Comparison of ENCODE assay signal across 9 cellular contexts in genomic region chr7:64574481-64575159, GRCh38. TPM values are rescaled to one million over a fixed set of nuclear protein-coding genes. Genes with fewer than 3 reads are reported as not detected.
A peak's percentile ranks its signal among the peaks of the same experiment; 100 is the strongest.
DNase-seq lines count a peak whose midpoint lies in the region; ATAC-seq and TF ChIP-seq lines count a peak whose summit lies in the region.
"Had no signal": no experiment of that assay in that cellular context is flagged by ENCODE, and none has a peak within 500 bp of the region (broad histone marks: within the 10 kb centered on the region; RNA-seq: fewer than 3 reads in every experiment).

No MANE protein-coding gene starts in this region.

- WGBS in right lobe of liver (ENCODE audit: insufficient coverage, low coverage, low lambda C conversion rate, missing lambda C conversion rate), result 20% methylated on average over 7 of the region's 26 CpGs
- WGBS in transverse colon (ENCODE audit: low coverage in 1 of 2), 2 donors, result 29 to 76% methylated on average over 4 to 26 of the region's 26 CpGs

- no peaks in the 10 kb centered on the region for H3K9me3 ChIP-seq in colonic mucosa
- H3K9me3 ChIP-seq in right lobe of liver, result no peaks in the 10 kb centered on the region
- no peaks in the 10 kb centered on the region for H3K9me3 ChIP-seq in transverse colon
- no peaks in the 10 kb centered on the region for H3K9me3 ChIP-seq in CD8-positive, alpha-beta T cell (ENCODE audit: low read length)

- CTCF ChIA-PET in CD8-positive, alpha-beta T cell (lab: Charles Lee), result interaction anchor here (1.0 kb wide), 1 partner anchor 56 kb away, joined by 3 read pairs; no protein-coding TSS in a partner anchor

- TF ChIP-seq POLR2A in right lobe of liver (IDR thresholded peaks at IDR 0.05) (no peak), transverse colon (IDR thresholded peaks at IDR 0.05) (no peak)

- POLR2A ChIA-PET in CD8-positive, alpha-beta T cell (lab: Charles Lee), result no interaction called here

- H3K27me3 ChIP-seq in colonic mucosa (peaks cover 6% of the 10 kb centered on the region), right lobe of liver (no peaks in the 10 kb centered on the region), transverse colon (peaks cover 23% of the 10 kb centered on the region)
- no peaks in the 10 kb centered on the region for H3K27me3 ChIP-seq in CD8-positive, alpha-beta T cell (ENCODE audit: insufficient read depth, low read length)

- H3K4me3 ChIP-seq in colonic mucosa (peak overlapping the region; percentile 13), right lobe of liver (peak overlapping the region in 1 of 3 donors; percentile 36), transverse colon (peak overlapping the region in 3 of 4 donors; percentile 16 to 30 (median 16))
- no peak overlapping the region for H3K4me3 ChIP-seq in CD8-positive, alpha-beta T cell (ENCODE audit: low read depth, low read length)

- H3K36me3 ChIP-seq in colonic mucosa (no peaks in the 10 kb centered on the region), right lobe of liver (no peaks in the 10 kb centered on the region), transverse colon (no peaks in the 10 kb centered on the region)
- H3K36me3 ChIP-seq in CD8-positive, alpha-beta T cell (ENCODE audit: insufficient read depth, low read length), result no peaks in the 10 kb centered on the region

- intact Hi-C loops in colonic mucosa (cut with DNase I), result no loop called here
- intact Hi-C loops in right lobe of liver (cut with DNase I), result no loop called here
- intact Hi-C loops in transverse colon (cut with DNase I; ENCODE audit: low total_unique reads), result loop anchor here (5.0 kb wide), 1 partner anchor 207 kb away; no protein-coding TSS in a partner anchor
- intact Hi-C loops in CD8-positive, alpha-beta T cell (cut with DNase I, micrococcal nuclease), result no loop called here

- H3K9ac ChIP-seq in colonic mucosa (ENCODE audit: low read depth in 2 of 2, low read length in 2 of 2), result no peak overlapping the region

- no peak overlapping the region for H3K27ac ChIP-seq in colonic mucosa
- H3K27ac ChIP-seq in right lobe of liver, result no peak overlapping the region
- H3K27ac ChIP-seq in transverse colon, result no peak overlapping the region
- H3K27ac ChIP-seq in CD8-positive, alpha-beta T cell (ENCODE audit: low read depth, low read length), result no peak overlapping the region

- no peak overlapping the region for H3K27ac Mint-ChIP-seq in CD8-positive, alpha-beta T cell

- TF ChIP-seq CTCF in colonic mucosa (IDR thresholded peaks at IDR 0.05) (no peak), right lobe of liver (IDR thresholded peaks at IDR 0.05) (no peak), transverse colon (IDR thresholded peaks at IDR 0.05) (no peak)
- TF ChIP-seq CTCF in CD8-positive, alpha-beta T cell (IDR thresholded peaks at IDR 0.05), result no peak

- H3K4me1 ChIP-seq in colonic mucosa (no peaks in the 10 kb centered on the region), right lobe of liver (peaks cover 0 to 2% (median 0%) of the 10 kb centered on the region in 4 donors), transverse colon (no peaks in the 10 kb centered on the region)
- no peaks in the 10 kb centered on the region for H3K4me1 ChIP-seq in CD8-positive, alpha-beta T cell (ENCODE audit: insufficient read depth, low read length)

- no peaks in the 10 kb centered on the region for H3K36me3 Mint-ChIP-seq in CD8-positive, alpha-beta T cell
- H3K36me3 Mint-ChIP-seq: naive thymus-derived CD8-positive, alpha-beta T cell had no signal

- H3K4me1 Mint-ChIP-seq in CD8-positive, alpha-beta T cell (ENCODE audit: low read depth), result peaks cover 7% of the 10 kb centered on the region

- peaks cover 11% of the 10 kb centered on the region for H3K27me3 Mint-ChIP-seq in CD8-positive, alpha-beta T cell (ENCODE audit: low read depth)

- no peaks in the 10 kb centered on the region for H3K9me3 Mint-ChIP-seq in CD8-positive, alpha-beta T cell

- peak; percentile 36 to 46 (median 40) for ATAC-seq in right lobe of liver
- ATAC-seq in CD8-positive, alpha-beta T cell, result no peak
- ATAC-seq: naive thymus-derived CD8-positive, alpha-beta T cell had no signal

- in situ Hi-C loops in transverse colon (cut with MboI; ENCODE audit: low pct_ligation_motif_present in 1 of 4, low pct_unique_long_range_greater_than_20kb in 1 of 4, low sequenced_read_pairs in 3 of 4), result loop anchor here in 2 of 4 donors (25.0 kb wide), 2 partner anchors 213 to 262 kb away; partner anchors contain the start of genes ZNF736 (in 2 of the 2) and ZNF138 (in 1 of the 2)

- DNase-seq in OCI-M1 (lab: John Stamatoyannopoulos, UW) (peak; percentile 93), colonic mucosa (peak; percentile 22), right lobe of liver (no peak), transverse colon (no peak)
- no peak for DNase-seq in stimulated activated CD4-positive, alpha-beta T cell treated with anti-CD3 and anti-CD28 coated beads, Interleukin-4, amount 100 ng/mL, for 1 hour
- DNase-seq in CD8-positive, alpha-beta T cell, result no peak
- DNase-seq in stimulated activated naive CD4-positive, alpha-beta T cell treated with Interleukin-2 at 50 U/mL for 16 hours (lab: John Stamatoyannopoulos, UW), result no peak
- DNase-seq: naive thymus-derived CD8-positive, alpha-beta T cell; SIG-M5 had no signal

- no peak overlapping the region for H3K4me3 Mint-ChIP-seq in CD8-positive, alpha-beta T cell

- TF ChIP-seq EP300 in transverse colon (IDR thresholded peaks at IDR 0.05; ENCODE audit: low read depth), result no peak

RNA-seq across cellular contexts. Expression of gene ZNF680, which starts 11.7 kb away (rescaled TPM):
- total RNA-seq in colonic mucosa (10 to 100 TPM in 1 of 2 donors, 1 to 10 TPM in 1; 7.2 to 11.4 TPM), right lobe of liver (10 to 100 TPM in 5 of 6 experiments, 1 to 10 TPM in 1; 5.5 to 16.2 (median 12.9) TPM), transverse colon (10 to 100 TPM in 1 of 4 donors, 1 to 10 TPM in 3; 3.4 to 11.1 (median 6.6) TPM)
- total RNA-seq in CD8-positive, alpha-beta T cell, result 1 to 10 TPM; 6.8 to 8.4 TPM

Comparison
In these comparisons a context has a peak if more than half of its experiments do, and no peak if none do; other contexts are left out.
1. DNase-seq: peak in OCI-M1 (single experiment) and colonic mucosa (single experiment); none in right lobe of liver (0 of 3), transverse colon (single experiment), stimulated activated CD4-positive, alpha-beta T cell treated with anti-CD3 and anti-CD28 coated beads, Interleukin-4, amount 100 ng/mL, for 1 hour (single experiment), CD8-positive, alpha-beta T cell (0 of 7) and stimulated activated naive CD4-positive, alpha-beta T cell treated with Interleukin-2 at 50 U/mL for 16 hours (single experiment).